7 cellular contexts compared by ENCODE assay signal in genomic region chr12:131070136-131070535, GRCh38.
DNase-seq lines count a peak whose midpoint lies in the region; ATAC-seq and TF ChIP-seq lines count a peak whose summit lies in the region.
"Not testable (repeated sequence)": the region's sequence is repeated elsewhere in the genome, so short reads cannot be mapped to it uniquely, and the experiment has no call there.

No MANE protein-coding gene starts in this region.

- not testable (repeated sequence) for TF ChIP-seq CTCF in left ventricle myocardium inferior (IDR thresholded peaks at IDR 0.05; ENCODE audit: borderline replicate concordance); right lobe of liver (IDR thresholded peaks at IDR 0.05); testis (IDR thresholded peaks at IDR 0.05)

- 94% methylated on average over 9 of the region's 21 CpGs for WGBS in right lobe of liver (ENCODE audit: insufficient coverage, low coverage, low lambda C conversion rate, missing lambda C conversion rate)
- 68 to 71% methylated on average over 7 to 21 of the region's 21 CpGs for WGBS in testis, 2 donors

- peaks cover 44% of the 10 kb centered on the region for H3K4me1 ChIP-seq in left ventricle myocardium inferior
- H3K4me1 ChIP-seq in right lobe of liver, testis: not testable (repeated sequence)

- H3K27me3 ChIP-seq in left ventricle myocardium inferior (ENCODE audit: low read depth); right lobe of liver; testis: not testable (repeated sequence)

- H3K27ac ChIP-seq in left ventricle myocardium inferior (replicated peaks); right lobe of liver; testis: not testable (repeated sequence)

- peaks cover 14% of the 10 kb centered on the region for H3K36me3 ChIP-seq in left ventricle myocardium inferior
- H3K36me3 ChIP-seq in right lobe of liver; testis (ENCODE audit: low read depth, missing control alignments): not testable (repeated sequence)

- H3K4me3 ChIP-seq in left ventricle myocardium inferior, right lobe of liver, testis: not testable (repeated sequence)

- H3K9me3 ChIP-seq in left ventricle myocardium inferior (replicated peaks); right lobe of liver; testis: not testable (repeated sequence)

- TF ChIP-seq POLR2A in right lobe of liver (IDR thresholded peaks at IDR 0.05); testis (IDR thresholded peaks at IDR 0.05): not testable (repeated sequence)

- peak; percentile 37 for DNase-seq in activated CD8-positive, alpha-beta memory T cell treated with anti-CD3 and anti-CD28 coated beads, Interleukin-2, amount 50 U/mL, for 48 hours
- DNase-seq in ecto neural progenitor cell (ENCODE audit: low spot score) (peak; percentile 42), left ventricle myocardium inferior (peak; percentile 11), right lobe of liver (peak in 2 of 3 donors; percentile 31 to 37), sciatic nerve (ENCODE audit: low spot score) (peak; percentile 53), testis (peak; percentile 13), ureter (ENCODE audit: low spot score) (peak; percentile 24)

- ATAC-seq in right lobe of liver = peak in 1 of 4 donors; percentile 9
- ATAC-seq in sciatic nerve = not testable (repeated sequence)

- intact Hi-C loops in left ventricle myocardium inferior (cut with micrococcal nuclease); right lobe of liver (cut with DNase I); sciatic nerve (cut with DNase I); testis (cut with DNase I; ENCODE audit: low total_unique reads): not testable (repeated sequence)
